In the genomic region with DNA sequence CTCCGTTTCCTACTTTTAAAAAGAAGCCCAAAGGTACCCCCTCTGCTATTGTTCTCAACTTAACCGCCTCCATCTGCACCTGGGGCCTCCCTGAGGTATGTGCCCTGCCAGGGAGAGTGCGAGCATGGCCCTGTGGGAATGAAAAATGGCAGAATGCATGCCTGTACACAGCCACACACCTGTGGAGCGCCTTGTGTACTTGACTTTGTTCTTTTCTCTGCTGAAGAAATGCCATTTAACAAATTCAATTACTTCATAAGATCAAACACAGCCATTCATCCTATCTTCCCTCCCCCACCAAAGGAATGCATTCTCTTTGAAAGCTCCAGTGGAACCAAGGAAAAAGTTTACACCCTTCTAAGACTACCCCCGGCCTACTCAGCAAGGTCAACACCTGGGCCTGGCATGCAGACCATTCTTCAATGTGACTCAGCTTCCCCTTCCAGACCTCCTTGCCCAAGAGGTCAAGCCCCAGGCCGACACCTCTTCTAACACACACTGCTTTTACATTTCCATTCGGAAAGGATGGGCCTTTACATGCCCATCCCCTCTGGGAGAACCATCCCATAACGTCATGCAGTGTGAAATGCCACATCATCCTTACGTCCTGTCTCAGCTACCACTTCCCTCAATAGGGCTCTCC, we compare ENCODE assay signal across 11 cellular contexts.
DNase-seq lines count a peak whose midpoint lies in the region; ATAC-seq, FAIRE-seq and TF ChIP-seq lines count a peak whose summit lies in the region.
"Had no signal": no experiment of that assay in that cellular context is flagged by ENCODE, and none has a peak within 500 bp of the region (broad histone marks: within the 10 kb centered on the region; RNA-seq: fewer than 3 reads in every experiment).

No MANE protein-coding gene starts in this region.

- 73 to 78% methylated on average over 9 of the region's 9 CpGs for WGBS in tibial nerve, 2 donors

- TF ChIP-seq CTCF in keratinocyte (optimal IDR thresholded peaks at IDR 0.05 in 1 of 3, IDR thresholded peaks at IDR 0.05 in 1 of 3, conservative IDR thresholded peaks at IDR 0.05 in 1 of 3; ENCODE audit: extremely low read depth in 1 of 3, insufficient read depth in 2 of 3, low read length in 3 of 3), result no peak
- TF ChIP-seq CTCF in tibial nerve (IDR thresholded peaks at IDR 0.05), result no peak

- H3K4me1 ChIP-seq in keratinocyte (ENCODE audit: control insufficient read depth, extremely low read depth, insufficient read depth, low read length) (peaks cover 32% of the 10 kb centered on the region), tibial nerve (peaks cover 0 to 13% (median 0%) of the 10 kb centered on the region in 4 donors)
- H3K4me1 ChIP-seq: spleen, transverse colon had no signal

- no peak overlapping the region for H2AFZ ChIP-seq in keratinocyte (ENCODE audit: control insufficient read depth, low read length)

- peak overlapping the region in 1 of 3 experiments; percentile 7 for H3K4me3 ChIP-seq in keratinocyte (ENCODE audit: control insufficient read depth in 2 of 3, extremely low read depth in 1 of 3, insufficient read depth in 2 of 3, low read depth in 1 of 3, low read length in 3 of 3)
- H3K4me3 ChIP-seq in tibial nerve, result no peak overlapping the region
- H3K4me3 ChIP-seq: spleen, transverse colon had no signal

- DNase-seq in UCSD-AML1 (lab: John Stamatoyannopoulos, UW; ENCODE audit: unreplicated experiment), result peak; percentile 21
- DNase-seq in keratinocyte (ENCODE audit: low read depth, low spot score), result peak; percentile 55
- no peak for DNase-seq in GM12891 (ENCODE audit: insufficient read length, low spot score)
- no peak for DNase-seq in cerebellum (ENCODE audit: low spot score)
- no peak for DNase-seq in tibial nerve (ENCODE audit: low spot score in 2 of 2)
- DNase-seq: spleen, transverse colon had no signal

- peak overlapping the region; percentile 80 for H3K27ac ChIP-seq in keratinocyte (ENCODE audit: control insufficient read depth, insufficient read depth, low read length)
- H3K27ac ChIP-seq in tibial nerve, result no peak overlapping the region
- H3K27ac ChIP-seq: HL-60, spleen, transverse colon had no signal

- H3K36me3 ChIP-seq in keratinocyte (ENCODE audit: control insufficient read depth in 2 of 2, extremely low read depth in 1 of 2, insufficient read depth in 2 of 2, low read length in 2 of 2), result peaks cover 14 to 20% of the 10 kb centered on the region in 2 experiments
- peaks cover 0 to 5% (median under 1%) of the 10 kb centered on the region in 3 donors for H3K36me3 ChIP-seq in tibial nerve
- H3K36me3 ChIP-seq: spleen, transverse colon had no signal

- H3K9me3 ChIP-seq in keratinocyte (ENCODE audit: control insufficient read depth, low read depth, low read length) (no peaks in the 10 kb centered on the region), tibial nerve (no peaks in the 10 kb centered on the region)
- H3K9me3 ChIP-seq: spleen, transverse colon had no signal

- H3K27me3 ChIP-seq in keratinocyte (ENCODE audit: control insufficient read depth, extremely low read depth, insufficient read depth, low read length), result no peaks in the 10 kb centered on the region
- H3K27me3 ChIP-seq in tibial nerve, result no peaks in the 10 kb centered on the region
- H3K27me3 ChIP-seq: spleen, transverse colon had no signal

- TF ChIP-seq POLR2A in GM12891 (IDR thresholded peaks at IDR 0.05; ENCODE audit: low read depth, low read length), result no peak
- TF ChIP-seq POLR2A in tibial nerve (IDR thresholded peaks at IDR 0.05), result no peak

- peak overlapping the region; percentile 49 for H3K9ac ChIP-seq in keratinocyte (ENCODE audit: control insufficient read depth, extremely low read depth, insufficient read depth, low read length)

- H3K79me2 ChIP-seq in keratinocyte (ENCODE audit: control insufficient read depth, insufficient read depth, low read length), result peaks cover 23% of the 10 kb centered on the region

- H3K9me1 ChIP-seq in keratinocyte (ENCODE audit: control insufficient read depth, extremely low read depth, insufficient read depth, low read length), result no peaks in the 10 kb centered on the region

- TF ChIP-seq EP300 in tibial nerve (IDR thresholded peaks at IDR 0.05), result no peak

- peak; percentile 58 for ATAC-seq in GM18907 (IDR thresholded peaks at IDR 0.05; ENCODE audit: unreplicated experiment)
- ATAC-seq in HG03097 (IDR thresholded peaks at IDR 0.05; ENCODE audit: low FRiP score, unreplicated experiment), result peak; percentile 36
- no peak for ATAC-seq in GM19455 (IDR thresholded peaks at IDR 0.05; ENCODE audit: unreplicated experiment)

- dilution Hi-C loops in keratinocyte (cut with MboI; ENCODE audit: extremely low pct_ligation_motif_present, low sequenced_read_pairs), result no loop called here

- FAIRE-seq in keratinocyte (lab: Jason Lieb, UNC), result peak; percentile 90
- FAIRE-seq in GM12891 (lab: Jason Lieb, UNC), result no peak

- no peaks in the 10 kb centered on the region for H4K20me1 ChIP-seq in keratinocyte (ENCODE audit: control insufficient read depth, extremely low read depth, insufficient read depth, low read length)

- H3K4me2 ChIP-seq in keratinocyte (ENCODE audit: control insufficient read depth, extremely low read depth, insufficient read depth, low read depth, low read length), result peak overlapping the region; percentile 60

TF ChIP-seq in GM12891, 5 proteins besides CTCF, POLR2A, EP300 and RAD21:
- TF ChIP-seq POU2F2 (IDR thresholded peaks at IDR 0.05; ENCODE audit: low read depth, low read length) (no peak), TAF1 (IDR thresholded peaks at IDR 0.05; ENCODE audit: low read depth, low read length) (no peak), SPI1 (IDR thresholded peaks at IDR 0.05; ENCODE audit: low read depth, low read length) (no peak), PAX5 (IDR thresholded peaks at IDR 0.05; ENCODE audit: insufficient read depth, low read length, severe bottlenecking) (no peak), POLR2AphosphoS5 (IDR thresholded peaks at IDR 0.05; ENCODE audit: low read depth, low read length) (no peak)

Comparison
In these comparisons a context has a peak if more than half of its experiments do, and no peak if none do; other contexts are left out.
1. DNase-seq: peak in UCSD-AML1 (single experiment) and keratinocyte (single experiment); none in GM12891 (single experiment), cerebellum (single experiment) and tibial nerve (0 of 2).